ENCODE assay signal across 8 cellular contexts in genomic region chr12:2794736-2795289, GRCh38. TPM values are rescaled to one million over a fixed set of nuclear protein-coding genes. Genes with fewer than 3 reads are reported as not detected.
DNase-seq lines count a peak whose midpoint lies in the region; ATAC-seq and TF ChIP-seq lines count a peak whose summit lies in the region.

Gene FKBP4 (plus strand): TSS chr12:2794970. CDS start chr12:2795140, 170 bp downstream.

- intact Hi-C loops in body of pancreas (cut with DNase I): no loop called here

- peak; percentile 65 to 84 (median 80) for TF ChIP-seq POLR2A in body of pancreas (IDR thresholded peaks at IDR 0.05)

- H3K4me1 ChIP-seq in body of pancreas: peaks cover 35% of the 10 kb centered on the region

- 0 to 1% methylated on average over 1 to 43 of the region's 63 CpGs for WGBS in body of pancreas, 2 donors

- ATAC-seq in HG02973 (IDR thresholded peaks at IDR 0.05; ENCODE audit: unreplicated experiment): peak; percentile 66
- ATAC-seq in body of pancreas: peak; percentile 93

- peak within 1 kb of the TSS; percentile 78 to 89 (median 85) for H3K27ac ChIP-seq in body of pancreas

- H3K4me3 ChIP-seq in body of pancreas (peak within 1 kb of the TSS; percentile 76 to 84), iPS-11a (ENCODE audit: low read depth, low read length) (peak within 1 kb of the TSS; percentile 82), skeletal muscle cell (ENCODE audit: low read depth, low read length) (peak within 1 kb of the TSS; percentile 81)

- peak; percentile 40 for DNase-seq in SKM-1 treated with dmso at 0.1 percent for 144 hours (lab: John Stamatoyannopoulos, UW; ENCODE audit: unreplicated experiment)
- no peak for DNase-seq in SKM-1 (lab: John Stamatoyannopoulos, UW; ENCODE audit: unreplicated experiment)
- peak; percentile 42 for DNase-seq in NCI-H2029 treated with DMSO at 0.1 percent for 48 hours (lab: John Stamatoyannopoulos, UW)
- peak; percentile 86 for DNase-seq in UCSD-AML1 (lab: John Stamatoyannopoulos, UW; ENCODE audit: unreplicated experiment)
- peak; percentile 90 to 94 (median 92) for DNase-seq in body of pancreas
- peak; percentile 51 for DNase-seq in skeletal muscle cell (ENCODE audit: low read depth)

- peaks cover 7 to 15% of the 10 kb centered on the region in 2 donors for H3K36me3 ChIP-seq in body of pancreas (replicated peaks in 1 of 2; ENCODE audit: insufficient read depth in 1 of 2, low read depth in 2 of 2)

- H3K9me3 ChIP-seq in body of pancreas: no peaks in the 10 kb centered on the region

- no peaks in the 10 kb centered on the region for H3K27me3 ChIP-seq in body of pancreas

- TF ChIP-seq CTCF in body of pancreas (IDR thresholded peaks at IDR 0.05): no peak

RNA-seq across cellular contexts. Expression of gene FKBP4, which starts in this region (rescaled TPM):
- 10 to 100 TPM; 29.0 to 29.8 TPM for total RNA-seq in body of pancreas
